In the genomic region with DNA sequence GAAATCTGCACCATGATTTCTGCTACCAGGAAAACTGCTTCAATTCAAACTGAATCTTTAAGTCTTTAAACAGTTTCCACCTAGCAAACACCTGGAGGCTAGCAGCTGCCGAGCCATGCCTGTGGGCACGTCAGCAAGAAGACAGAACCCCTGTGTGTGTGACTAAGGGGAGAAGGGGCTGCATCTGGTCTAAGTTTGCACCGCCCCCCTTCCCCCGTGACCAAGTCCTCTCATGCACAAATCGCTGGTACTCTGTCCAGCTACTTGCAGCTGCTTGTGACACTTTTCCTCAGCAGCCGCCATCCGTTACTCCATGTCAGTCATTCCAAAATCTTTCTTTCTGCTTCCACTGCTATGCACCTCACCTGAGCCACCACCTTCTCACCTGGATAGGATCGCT, we compare ENCODE assay signal across 21 cellular contexts.
"Had no signal": no experiment of that assay in that cellular context is flagged by ENCODE, and none has a peak within 500 bp of the region (broad histone marks: within the 10 kb centered on the region; RNA-seq: fewer than 3 reads in every experiment).

No MANE protein-coding gene starts in this region.

- H3K4me3 ChIP-seq: coronary artery, dorsolateral prefrontal cortex had no signal

- H3K27ac ChIP-seq: brain microvascular endothelial cell, coronary artery, dorsolateral prefrontal cortex had no signal

- H3K36me3 ChIP-seq: brain microvascular endothelial cell had no signal

- H3K27me3 ChIP-seq: brain microvascular endothelial cell had no signal

- DNase-seq: activated CD4-positive, alpha-beta memory T cell treated with anti-CD3 and anti-CD28 coated beads, Interleukin-2, amount 10 ng/mL, durations not matched to agents 7 days and 5 days; activated CD4-positive, alpha-beta T cell treated with anti-CD3 and anti-CD28 coated beads for 36 hours; activated CD4-positive, alpha-beta T cell treated with anti-CD3 and anti-CD28 coated beads, Interleukin-2, amount 10 ng/mL, durations not matched to agents 24 days and 14 days; activated CD4-positive, CD25-positive, alpha-beta regulatory T cell; activated CD4-positive, CD25-positive, alpha-beta regulatory T cell treated with anti-CD3 and anti-CD28 coated beads, Interleukin-2, amount 50 U/mL, for 72 hours; activated CD8-positive, alpha-beta memory T cell treated with anti-CD3 and anti-CD28 coated beads, Interleukin-2, amount 50 U/mL, for 48 hours; activated gamma-delta T cell treated with Interleukin-2 at 50 U/mL for 16 hours; activated naive CD4-positive, alpha-beta T cell treated with anti-CD3 and anti-CD28 coated beads, Interleukin-2, amount 50 U/mL, for 16 hours; activated naive CD4-positive, alpha-beta T cell treated with Interleukin-2 at 50 U/mL for 16 hours; activated T-cell treated with anti-CD3 and anti-CD28 coated beads for 4 hours; activated T-cell treated with anti-CD3 and anti-CD28 coated beads, Interleukin-2, amount 50 U/mL, for 24 hours; activated T-cell treated with anti-CD3 and anti-CD28 coated beads, Interleukin-2, amount 50 U/mL, for 72 hours; amniotic stem cell; anterior cingulate cortex; brain microvascular endothelial cell; dorsolateral prefrontal cortex; effector memory CD4-positive, alpha-beta T cell; endodermal cell; foreskin fibroblast; T-helper 2 cell had no signal
